8 cellular contexts compared by ENCODE assay signal in the genomic region with DNA sequence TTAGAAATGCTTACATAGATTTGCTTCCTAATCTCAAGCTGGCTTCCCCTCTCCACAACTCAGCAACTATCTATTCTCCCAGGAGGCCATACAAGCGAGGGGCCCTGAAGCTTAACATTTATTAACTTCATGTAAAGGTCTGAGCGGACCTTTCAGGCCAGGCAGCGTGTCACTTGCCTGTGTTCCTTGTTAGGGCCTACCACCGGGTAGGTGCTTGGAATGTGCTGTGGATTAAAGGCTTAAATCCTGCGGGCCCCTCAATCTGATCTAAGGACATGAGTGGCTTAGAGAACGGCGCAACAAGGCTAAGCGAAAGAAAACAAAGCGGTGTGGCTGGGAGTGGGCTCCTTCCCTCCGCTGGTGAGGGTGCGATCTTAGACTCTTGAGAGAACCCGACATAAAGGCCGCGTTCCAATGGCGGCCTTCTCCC. TPM values are rescaled to one million over a fixed set of nuclear protein-coding genes. Genes with fewer than 3 reads are reported as not detected.
DNase-seq lines count a peak whose midpoint lies in the region; ATAC-seq, FAIRE-seq and TF ChIP-seq lines count a peak whose summit lies in the region.

No MANE protein-coding gene starts in this region.

- peak overlapping the region; percentile 95 for H3K4me3 Mint-ChIP-seq in natural killer cell treated with Interleukin-12 subunit alpha and Interleukin-12 subunit beta and Interleukin-15 and Interleukin-18, amount 100 ng/mL, for 72 hours

- H3F3A ChIP-seq in OCI-LY1 (ENCODE audit: insufficient read depth, low read length): 0 out of 2 replicates have a peak, but pooled peaks cover 5% of the 10 kb centered on the region

- in situ Hi-C loops in G401 (cut with HindIII; ENCODE audit: low sequenced_read_pairs): no loop called here

- H3K9me3 ChIP-seq in OCI-LY1 (ENCODE audit: low read length): no peaks in the 10 kb centered on the region
- no peaks in the 10 kb centered on the region for H3K9me3 ChIP-seq in endocrine pancreas (ENCODE audit: control insufficient read depth, low read length)

- H3K27ac Mint-ChIP-seq in natural killer cell treated with Interleukin-12 subunit alpha and Interleukin-12 subunit beta and Interleukin-15 and Interleukin-18, amount 100 ng/mL, for 72 hours: peak overlapping the region; percentile 100

- ATAC-seq in GM19395 (IDR thresholded peaks at IDR 0.05; ENCODE audit: unreplicated experiment): peak; percentile 18
- no peak for ATAC-seq in natural killer cell treated with Interleukin-12 subunit alpha and Interleukin-12 subunit beta and Interleukin-15 and Interleukin-18, amount 100 ng/mL, for 72 hours
- no peak for ATAC-seq in GM21367 (IDR thresholded peaks at IDR 0.05; ENCODE audit: unreplicated experiment)

- H3K9ac ChIP-seq in OCI-LY1 (ENCODE audit: low read length) (peak overlapping the region; percentile 92), endocrine pancreas (ENCODE audit: control insufficient read depth, insufficient read depth, low read length) (peak overlapping the region; percentile 84)

- peak overlapping the region; percentile 97 for H3K27ac ChIP-seq in OCI-LY1 (ENCODE audit: low read depth, low read length, poor library complexity, severe bottlenecking)

- H3K27me3 Mint-ChIP-seq in natural killer cell treated with Interleukin-12 subunit alpha and Interleukin-12 subunit beta and Interleukin-15 and Interleukin-18, amount 100 ng/mL, for 72 hours: no peaks in the 10 kb centered on the region

- no peaks in the 10 kb centered on the region for H3K9me3 Mint-ChIP-seq in natural killer cell treated with Interleukin-12 subunit alpha and Interleukin-12 subunit beta and Interleukin-15 and Interleukin-18, amount 100 ng/mL, for 72 hours

- H3K4me2 ChIP-seq in OCI-LY1 (ENCODE audit: low read length): peak overlapping the region; percentile 96

- peaks cover 27 to 28% of the 10 kb centered on the region in 2 donors for H3K4me1 Mint-ChIP-seq in natural killer cell treated with Interleukin-12 subunit alpha and Interleukin-12 subunit beta and Interleukin-15 and Interleukin-18, amount 100 ng/mL, for 72 hours (ENCODE audit: low read depth in 2 of 2)

- H3K4me3 ChIP-seq in OCI-LY1 (ENCODE audit: low read depth, low read length, poor library complexity, severe bottlenecking) (peak overlapping the region; percentile 98), endocrine pancreas (ENCODE audit: control insufficient read depth, insufficient read depth, low read length) (peak overlapping the region; percentile 76)

- H3K4me1 ChIP-seq in OCI-LY1 (ENCODE audit: insufficient read depth, low read length, severe bottlenecking): peaks cover 66% of the 10 kb centered on the region
- H3K4me1 ChIP-seq in endocrine pancreas (ENCODE audit: control insufficient read depth, insufficient read depth, low read length): peaks cover 21% of the 10 kb centered on the region

- no peaks in the 10 kb centered on the region for H3K36me3 Mint-ChIP-seq in natural killer cell treated with Interleukin-12 subunit alpha and Interleukin-12 subunit beta and Interleukin-15 and Interleukin-18, amount 100 ng/mL, for 72 hours

- DNase-seq in natural killer cell treated with Interleukin-12 subunit alpha and Interleukin-12 subunit beta and Interleukin-15 and Interleukin-18, amount 100 ng/mL, for 72 hours (ENCODE audit: low spot score): no peak
- DNase-seq in RCC 7860 (ENCODE audit: low spot score) (no peak), G401 (ENCODE audit: low spot score) (no peak)
- no peak for DNase-seq in activated CD8-positive, alpha-beta memory T cell treated with anti-CD3 and anti-CD28 coated beads, Interleukin-2, amount 50 U/mL, for 48 hours

- H3K79me2 ChIP-seq in OCI-LY1 (ENCODE audit: insufficient read depth, low read length): peaks cover 46% of the 10 kb centered on the region

- FAIRE-seq in RCC 7860 (lab: Jason Lieb, UNC): no peak

- H2AFZ ChIP-seq in OCI-LY1 (ENCODE audit: low read length): no peak overlapping the region

- H3K27me3 ChIP-seq in OCI-LY1 (ENCODE audit: insufficient read depth, low read length) (no peaks in the 10 kb centered on the region), endocrine pancreas (ENCODE audit: control insufficient read depth, insufficient read depth, low read length) (no peaks in the 10 kb centered on the region)

- TF ChIP-seq CTCF in OCI-LY1 (IDR thresholded peaks at IDR 0.05; ENCODE audit: low read length): no peak

- H3K36me3 ChIP-seq in OCI-LY1 (ENCODE audit: insufficient read depth, low read length) (peaks cover 28% of the 10 kb centered on the region), endocrine pancreas (ENCODE audit: control insufficient read depth, insufficient read depth, low read length) (no peaks in the 10 kb centered on the region)

- no peaks in the 10 kb centered on the region for H4K20me1 ChIP-seq in OCI-LY1 (ENCODE audit: insufficient read depth, low read length)

- H3K9me2 ChIP-seq in OCI-LY1 (ENCODE audit: low read depth, low read length): no peaks in the 10 kb centered on the region

RNA-seq across cellular contexts. Expression of a gene that starts 0.7 kb away (rescaled TPM):
- 100 to 1,000 TPM; 136 to 145 TPM for total RNA-seq in natural killer cell treated with Interleukin-12 subunit alpha and Interleukin-12 subunit beta and Interleukin-15 and Interleukin-18, amount 100 ng/mL, for 72 hours
- 217 and 267 TPM in 2 replicates for total RNA-seq in G401 (2014; rRNA removed; shearing (Covaris generic))

RNA-seq across cellular contexts. Expression of a gene that starts 24.8 kb away (rescaled TPM):
- total RNA-seq in natural killer cell treated with Interleukin-12 subunit alpha and Interleukin-12 subunit beta and Interleukin-15 and Interleukin-18, amount 100 ng/mL, for 72 hours: 10 to 100 TPM; 21.6 to 31.4 TPM
- 17.7 and 26.2 TPM in 2 replicates for total RNA-seq in G401 (2014; rRNA removed; shearing (Covaris generic))
